Comparison of ENCODE assay signal across 31 cellular contexts in genomic region chr3:16807981-16808380, GRCh38.
DNase-seq lines count a peak whose midpoint lies in the region; ATAC-seq and TF ChIP-seq lines count a peak whose summit lies in the region.
"Had no signal": no experiment of that assay in that cellular context is flagged by ENCODE, and none has a peak within 500 bp of the region (broad histone marks: within the 10 kb centered on the region; RNA-seq: fewer than 3 reads in every experiment).

No MANE protein-coding gene starts in this region.

- no peak for TF ChIP-seq CTCF in left ventricle myocardium inferior (IDR thresholded peaks at IDR 0.05; ENCODE audit: borderline replicate concordance)
- TF ChIP-seq CTCF in fibroblast of mammary gland (conservative IDR thresholded peaks at IDR 0.05; ENCODE audit: control insufficient read depth, insufficient read depth, low read depth, low read length): no peak

- intact Hi-C loops in left ventricle myocardium inferior (cut with micrococcal nuclease): no loop called here
- intact Hi-C loops in Right ventricle myocardium superior (cut with DNase I): no loop called here

- no peak for DNase-seq in left ventricle myocardium inferior
- no peak for DNase-seq in Right ventricle myocardium superior
- DNase-seq in NCI-H69 (lab: John Stamatoyannopoulos, UW): peak; percentile 75
- DNase-seq in fibroblast of mammary gland (ENCODE audit: low read depth): peak; percentile 42
- DNase-seq in A172 (ENCODE audit: low spot score): no peak
- DNase-seq: activated CD4-positive, alpha-beta T cell treated with anti-CD3 and anti-CD28 coated beads, Interleukin-2, amount 50 U/mL, for 1 hour; activated gamma-delta T cell treated with Interleukin-2 at 50 U/mL for 16 hours; activated naive CD8-positive, alpha-beta T cell treated with anti-CD3 and anti-CD28 coated beads, Interleukin-2, amount 50 U/mL, for 24 hours; activated T-cell treated with anti-CD3 and anti-CD28 coated beads, Interleukin-2, amount 50 U/mL, for 48 hours; endodermal cell; H7; hippocampal formation; KG1; mammary epithelial cell; NCI-H1930; NCI-H2227 treated with DMSO at 0.1 percent for 48 hours; NCI-H774; ovary; retina; stimulated activated CD4-positive, alpha-beta T cell treated with anti-CD3 and anti-CD28 coated beads, Interleukin-1b, Interleukin-23, amount 100 ng/mL, for 48 hours; stimulated activated naive CD4-positive, alpha-beta T cell treated with Interleukin-2 at 50 U/mL for 16 hours; T-cell; testis had no signal

- H3K4me1 ChIP-seq in left ventricle myocardium inferior (peaks cover 27% of the 10 kb centered on the region), subcutaneous abdominal adipose tissue (ENCODE audit: control insufficient read depth in 5 of 5, insufficient read depth in 5 of 5, low read length in 5 of 5) (peaks cover 0 to 27% (median 25%) of the 10 kb centered on the region in 5 donors)
- H3K4me1 ChIP-seq: SJSA1, testis had no signal

- H3K27ac ChIP-seq in left ventricle myocardium inferior (replicated peaks) (peak overlapping the region; percentile 9), subcutaneous abdominal adipose tissue (ENCODE audit: low read depth, low read length) (peak overlapping the region; percentile 37)
- H3K27ac ChIP-seq: 22Rv1, HL-60, ovary, SJSA1, testis had no signal

- H3K4me3 ChIP-seq in left ventricle myocardium inferior (no peak overlapping the region), fibroblast of mammary gland (ENCODE audit: control insufficient read depth, low read depth, low read length) (no peak overlapping the region), subcutaneous abdominal adipose tissue (ENCODE audit: low read depth in 1 of 5, low read length in 5 of 5) (no peak overlapping the region)
- H3K4me3 ChIP-seq: ovary, SJSA1, skin epidermis, testis had no signal

- H3K27me3 ChIP-seq in left ventricle myocardium inferior (ENCODE audit: low read depth): no peaks in the 10 kb centered on the region
- H3K27me3 ChIP-seq in subcutaneous abdominal adipose tissue (ENCODE audit: control insufficient read depth in 5 of 5, insufficient read depth in 4 of 5, low read length in 5 of 5): no peaks in the 10 kb centered on the region
- H3K27me3 ChIP-seq: ovary, SJSA1, testis had no signal

- no peak for ATAC-seq in Right ventricle myocardium superior (ENCODE audit: poor library complexity)
- no peak for ATAC-seq in GM21825 (IDR thresholded peaks at IDR 0.05; ENCODE audit: unreplicated experiment)
- ATAC-seq in HG03196 (IDR thresholded peaks at IDR 0.05; ENCODE audit: unreplicated experiment): no peak
- ATAC-seq: activated naive CD8-positive, alpha-beta T cell treated with anti-CD3 and anti-CD28 coated beads, Interleukin-2, amount 50 U/mL, for 24 hours; esophagus mucosa; T-cell had no signal

- H3K36me3 ChIP-seq in left ventricle myocardium inferior (no peaks in the 10 kb centered on the region), subcutaneous abdominal adipose tissue (ENCODE audit: control insufficient read depth in 5 of 5, insufficient read depth in 5 of 5, low read length in 5 of 5) (no peaks in the 10 kb centered on the region)
- H3K36me3 ChIP-seq: ovary, SJSA1 had no signal

- H3K9me3 ChIP-seq in left ventricle myocardium inferior (replicated peaks): no peaks in the 10 kb centered on the region
- H3K9me3 ChIP-seq in subcutaneous abdominal adipose tissue (ENCODE audit: control insufficient read depth in 5 of 5, low read length in 5 of 5): no peaks in the 10 kb centered on the region
- H3K9me3 ChIP-seq: ovary, SJSA1, testis had no signal

- no peak overlapping the region for H3K9ac ChIP-seq in subcutaneous abdominal adipose tissue (ENCODE audit: low read length in 5 of 5)

Comparison
In these comparisons a context has a peak if more than half of its experiments do, and no peak if none do; other contexts are left out.
1. DNase-seq: peak in NCI-H69 (single experiment) and fibroblast of mammary gland (single experiment); none in left ventricle myocardium inferior (single experiment), Right ventricle myocardium superior (single experiment) and A172 (single experiment).